Comparison of ENCODE assay signal across 1 cellular context in the genomic region with DNA sequence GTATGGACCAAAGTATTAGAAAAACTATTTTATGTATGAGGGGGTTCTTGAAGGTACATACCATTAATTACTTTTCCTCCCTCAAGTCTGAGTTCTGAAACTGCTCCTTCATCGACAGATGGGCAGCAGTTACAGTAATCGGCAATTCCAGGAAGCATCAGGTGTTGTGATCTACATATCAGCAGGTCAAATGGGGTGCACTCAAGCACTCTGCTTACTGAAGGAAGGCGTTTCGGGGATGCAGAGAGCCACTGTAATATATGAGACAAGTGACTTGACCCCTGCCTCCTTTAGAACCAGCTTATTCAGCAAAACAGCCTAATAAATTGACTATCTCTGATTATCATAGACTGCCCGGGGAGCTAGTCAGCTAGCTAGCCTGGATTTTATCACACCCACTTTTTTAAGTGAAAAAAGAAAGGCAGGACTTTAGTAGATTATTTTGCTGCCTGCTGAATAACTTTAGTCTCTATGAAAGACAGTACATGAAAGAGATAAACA.
A peak's percentile ranks its signal among the peaks of the same experiment; 100 is the strongest.
TF ChIP-seq lines count a peak whose summit lies in the region.

No MANE protein-coding gene starts in this region.

TF ChIP-seq in HepG2, 621 proteins besides CTCF, POLR2A, EP300 and RAD21:
- TF ChIP-seq, protein P1, sequence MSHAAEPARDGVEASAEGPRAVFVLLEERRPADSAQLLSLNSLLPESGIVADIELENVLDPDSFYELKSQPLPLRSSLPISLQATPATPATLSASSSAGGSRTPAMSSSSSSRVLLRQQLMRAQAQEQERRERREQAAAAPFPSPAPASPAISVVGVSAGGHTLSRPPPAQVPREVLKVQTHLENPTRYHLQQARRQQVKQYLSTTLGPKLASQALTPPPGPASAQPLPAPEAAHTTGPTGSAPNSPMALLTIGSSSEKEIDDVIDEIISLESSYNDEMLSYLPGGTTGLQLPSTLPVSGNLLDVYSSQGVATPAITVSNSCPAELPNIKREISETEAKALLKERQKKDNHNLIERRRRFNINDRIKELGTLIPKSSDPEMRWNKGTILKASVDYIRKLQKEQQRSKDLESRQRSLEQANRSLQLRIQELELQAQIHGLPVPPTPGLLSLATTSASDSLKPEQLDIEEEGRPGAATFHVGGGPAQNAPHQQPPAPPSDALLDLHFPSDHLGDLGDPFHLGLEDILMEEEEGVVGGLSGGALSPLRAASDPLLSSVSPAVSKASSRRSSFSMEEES (CRISPR knock-in tag; IDR thresholded peaks at IDR 0.05): no peak
- TF ChIP-seq FOSL2 (CRISPR knock-in tag; IDR thresholded peaks at IDR 0.05) (no peak), MIXL1 (CRISPR knock-in tag; IDR thresholded peaks at IDR 0.05) (no peak), YEATS4 (CRISPR knock-in tag; IDR thresholded peaks at IDR 0.05; ENCODE audit: borderline replicate concordance) (no peak), DMAP1 (CRISPR knock-in tag; IDR thresholded peaks at IDR 0.05) (no peak), ZMYM3 (CRISPR knock-in tag; IDR thresholded peaks at IDR 0.05) (no peak), HNRNPUL1 (IDR thresholded peaks at IDR 0.05; ENCODE audit: low read depth, low read length) (no peak), MIER3 (CRISPR knock-in tag; IDR thresholded peaks at IDR 0.05; ENCODE audit: borderline replicate concordance) (no peak), MAFK (conservative IDR thresholded peaks at IDR 0.05 in 1 of 2, IDR thresholded peaks at IDR 0.05 in 1 of 2; ENCODE audit: low read length in 2 of 2) (peak; percentile 57 to 65), MAFF (IDR thresholded peaks at IDR 0.05; ENCODE audit: low read depth, low read length) (peak; percentile 68)
- TF ChIP-seq, protein P2, sequence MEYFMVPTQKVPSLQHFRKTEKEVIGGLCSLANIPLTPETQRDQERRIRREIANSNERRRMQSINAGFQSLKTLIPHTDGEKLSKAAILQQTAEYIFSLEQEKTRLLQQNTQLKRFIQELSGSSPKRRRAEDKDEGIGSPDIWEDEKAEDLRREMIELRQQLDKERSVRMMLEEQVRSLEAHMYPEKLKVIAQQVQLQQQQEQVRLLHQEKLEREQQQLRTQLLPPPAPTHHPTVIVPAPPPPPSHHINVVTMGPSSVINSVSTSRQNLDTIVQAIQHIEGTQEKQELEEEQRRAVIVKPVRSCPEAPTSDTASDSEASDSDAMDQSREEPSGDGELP (IDR thresholded peaks at IDR 0.05; ENCODE audit: borderline replicate concordance, low read depth): no peak
